ENCODE assay signal across 8 cellular contexts in the genomic region with DNA sequence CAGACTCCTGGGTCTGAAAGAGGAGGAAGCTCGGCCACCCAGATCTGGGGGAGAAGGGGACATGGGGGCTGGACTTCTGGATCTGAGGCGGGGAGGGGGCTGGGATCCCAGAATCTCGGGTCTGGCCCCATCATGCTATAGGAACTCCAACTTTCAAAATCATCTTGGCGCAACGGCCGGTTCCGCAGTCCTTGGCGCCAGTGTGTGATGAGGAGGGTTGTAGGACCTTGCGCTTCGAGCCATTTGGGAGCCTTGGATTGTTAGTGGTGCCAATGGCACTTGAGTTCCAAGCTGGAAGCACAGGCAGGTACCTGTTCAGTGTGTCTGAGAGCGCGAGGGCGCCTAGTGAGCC. TPM values are rescaled to one million over a fixed set of nuclear protein-coding genes. Genes with fewer than 3 reads are reported as not detected.
A peak's percentile ranks its signal among the peaks of the same experiment; 100 is the strongest.
DNase-seq lines count a peak whose midpoint lies in the region; ATAC-seq and TF ChIP-seq lines count a peak whose summit lies in the region.

No MANE protein-coding gene starts in this region.

- no peak for TF ChIP-seq CTCF in DOHH2 (IDR thresholded peaks at IDR 0.05; ENCODE audit: low read depth, low read length, poor library complexity, severe bottlenecking)
- TF ChIP-seq CTCF in Panc1 (IDR thresholded peaks at IDR 0.05): no peak
- no peak for TF ChIP-seq CTCF in epithelial cell of proximal tubule (conservative IDR thresholded peaks at IDR 0.05; ENCODE audit: low read depth, low read length)
- TF ChIP-seq CTCF in parathyroid adenoma (IDR thresholded peaks at IDR 0.05): no peak

- no peaks in the 10 kb centered on the region for H3K27me3 ChIP-seq in DOHH2 (ENCODE audit: control insufficient read depth, low read length)
- no peaks in the 10 kb centered on the region for H3K27me3 ChIP-seq in Panc1 (ENCODE audit: control insufficient read depth, insufficient read depth, low read length)
- H3K27me3 ChIP-seq in parathyroid adenoma (ENCODE audit: control insufficient read depth, insufficient read depth, low read length): no peaks in the 10 kb centered on the region

- in situ Hi-C loops in Panc1 (cut with HindIII; ENCODE audit: low pct_unique_long_range_greater_than_20kb, low sequenced_read_pairs): no loop called here

- no peaks in the 10 kb centered on the region for H3K9me2 ChIP-seq in DOHH2 (replicated peaks; ENCODE audit: control insufficient read depth, low read length)

- peaks cover 20% of the 10 kb centered on the region for H3K4me1 ChIP-seq in DOHH2 (ENCODE audit: control insufficient read depth, low read length)
- H3K4me1 ChIP-seq in Panc1 (ENCODE audit: control insufficient read depth, insufficient read depth, low read length): no peaks in the 10 kb centered on the region
- no peaks in the 10 kb centered on the region for H3K4me1 ChIP-seq in parathyroid adenoma

- POLR2A ChIA-PET in Panc1 (lab: Charles Lee): interaction anchor here (0.6 kb wide), 4 partner anchors 28 to 355 kb away, joined by 3 to 7 read pairs (median 5); no protein-coding TSS in a partner anchor

- DNase-seq in Panc1 (ENCODE audit: low read depth, low spot score) (no peak), epithelial cell of proximal tubule (ENCODE audit: low read depth) (no peak), NCI-H1105 treated with DMSO at 0.1 percent for 48 hours (lab: John Stamatoyannopoulos, UW) (no peak), hepatic stellate cell (ENCODE audit: low spot score) (no peak), NCI-H526 (lab: John Stamatoyannopoulos, UW) (no peak)

- H3K27ac ChIP-seq in DOHH2 (ENCODE audit: low read depth, low read length): peak overlapping the region; percentile 75
- H3K27ac ChIP-seq in Panc1 (ENCODE audit: low read length): peak overlapping the region; percentile 95
- H3K27ac ChIP-seq in parathyroid adenoma: peak overlapping the region; percentile 88

- peak overlapping the region; percentile 81 for H3K4me3 ChIP-seq in DOHH2 (ENCODE audit: low read length)
- peak overlapping the region; percentile 79 to 96 for H3K4me3 ChIP-seq in Panc1 (ENCODE audit: low read depth in 2 of 2, low read length in 2 of 2)
- peak overlapping the region; percentile 82 for H3K4me3 ChIP-seq in epithelial cell of proximal tubule (ENCODE audit: low read depth, low read length)
- peak overlapping the region; percentile 88 for H3K4me3 ChIP-seq in parathyroid adenoma (ENCODE audit: low read depth, low read length)

- H3K9me3 ChIP-seq in DOHH2 (ENCODE audit: control insufficient read depth, insufficient read depth, low read length) (no peaks in the 10 kb centered on the region), Panc1 (ENCODE audit: control insufficient read depth, insufficient read depth, low read depth, low read length) (no peaks in the 10 kb centered on the region), parathyroid adenoma (ENCODE audit: control insufficient read depth, low read length) (no peaks in the 10 kb centered on the region)

- intact Hi-C loops in Panc1 (cut with micrococcal nuclease; ENCODE audit: unreplicated experiment): no loop called here

- H2AFZ ChIP-seq in parathyroid adenoma: peak overlapping the region; percentile 84

- peaks cover 72% of the 10 kb centered on the region for H3K79me2 ChIP-seq in DOHH2 (ENCODE audit: control insufficient read depth, low read length)
- peaks cover 20% of the 10 kb centered on the region for H3K79me2 ChIP-seq in parathyroid adenoma

- H3K9ac ChIP-seq in parathyroid adenoma: no peak overlapping the region

- CTCF ChIA-PET in Panc1 (lab: Charles Lee): interaction anchor here (0.9 to 1.5 kb wide), 2 partner anchors 17 to 24 kb away, joined by 4 to 11 read pairs; no protein-coding TSS in a partner anchor

- peaks cover 4% of the 10 kb centered on the region; the same call in 1 of the 2 replicates for H4K20me1 ChIP-seq in DOHH2 (ENCODE audit: control insufficient read depth, insufficient read depth, low read depth, low read length)

- BruUV-seq in Panc1 (replicated peaks; lab: Mats Ljungman, UMichigan): no TSS peak

- ATAC-seq in Panc1: no peak
- ATAC-seq in GM18909 (IDR thresholded peaks at IDR 0.05; ENCODE audit: poor library complexity, unreplicated experiment): no peak

- H3K36me3 ChIP-seq in DOHH2 (ENCODE audit: control insufficient read depth, low read length) (peaks cover 28% of the 10 kb centered on the region), Panc1 (ENCODE audit: control insufficient read depth, insufficient read depth, low read length) (peaks cover 8% of the 10 kb centered on the region; the same call in 1 of the 2 replicates), parathyroid adenoma (ENCODE audit: control insufficient read depth, insufficient read depth, low read length) (no peaks in the 10 kb centered on the region)

- no peaks in the 10 kb centered on the region for H3F3A ChIP-seq in DOHH2 (ENCODE audit: control insufficient read depth, insufficient read depth)

- peak overlapping the region; percentile 86 for H3K4me2 ChIP-seq in DOHH2 (ENCODE audit: low read length)
- H3K4me2 ChIP-seq in parathyroid adenoma (ENCODE audit: low read length): peak overlapping the region; percentile 96

RNA-seq across cellular contexts. Expression of a gene that starts 0.3 kb away (rescaled TPM):
- 170 TPM for total RNA-seq in Panc1 (2021; ENCODE audit: unreplicated experiment)
- polyA plus RNA-seq in Panc1 (2012; ENCODE audit: insufficient read length): 236 TPM
- 212 and 389 TPM in 2 replicates for total RNA-seq in epithelial cell of proximal tubule

RNA-seq across cellular contexts. Expression of a gene that starts 0.9 kb away (rescaled TPM):
- total RNA-seq in Panc1 (2021; ENCODE audit: unreplicated experiment) (20.2 TPM), epithelial cell of proximal tubule (42.2 and 42.4 TPM in 2 replicates)
- 31.7 TPM for polyA plus RNA-seq in Panc1 (2012; ENCODE audit: insufficient read length)

RNA-seq across cellular contexts. Expression of a gene that starts 22.9 kb away (rescaled TPM):
- total RNA-seq in Panc1 (2021; ENCODE audit: unreplicated experiment) (0.39 TPM), epithelial cell of proximal tubule (3.6 TPM in 1 of 2 replicates, not detected in the other)
- 1.9 TPM for polyA plus RNA-seq in Panc1 (2012; ENCODE audit: insufficient read length)

RNA-seq across cellular contexts. Expression of a gene that starts 28.9 kb away (rescaled TPM):
- 1,332 TPM for total RNA-seq in Panc1 (2021; ENCODE audit: unreplicated experiment)
- polyA plus RNA-seq in Panc1 (2012; ENCODE audit: insufficient read length): 1,550 TPM
- 1,293 and 2,420 TPM in 2 replicates for total RNA-seq in epithelial cell of proximal tubule

RNA-seq across cellular contexts. Expression of a gene that starts 30.1 kb away (rescaled TPM):
- not detected for total RNA-seq in Panc1 (2021; ENCODE audit: unreplicated experiment)
- 0.50 TPM for polyA plus RNA-seq in Panc1 (2012; ENCODE audit: insufficient read length)
- total RNA-seq in epithelial cell of proximal tubule: not detected in 2 replicates
